Comparison of ENCODE assay signal across 13 cellular contexts in the genomic region with DNA sequence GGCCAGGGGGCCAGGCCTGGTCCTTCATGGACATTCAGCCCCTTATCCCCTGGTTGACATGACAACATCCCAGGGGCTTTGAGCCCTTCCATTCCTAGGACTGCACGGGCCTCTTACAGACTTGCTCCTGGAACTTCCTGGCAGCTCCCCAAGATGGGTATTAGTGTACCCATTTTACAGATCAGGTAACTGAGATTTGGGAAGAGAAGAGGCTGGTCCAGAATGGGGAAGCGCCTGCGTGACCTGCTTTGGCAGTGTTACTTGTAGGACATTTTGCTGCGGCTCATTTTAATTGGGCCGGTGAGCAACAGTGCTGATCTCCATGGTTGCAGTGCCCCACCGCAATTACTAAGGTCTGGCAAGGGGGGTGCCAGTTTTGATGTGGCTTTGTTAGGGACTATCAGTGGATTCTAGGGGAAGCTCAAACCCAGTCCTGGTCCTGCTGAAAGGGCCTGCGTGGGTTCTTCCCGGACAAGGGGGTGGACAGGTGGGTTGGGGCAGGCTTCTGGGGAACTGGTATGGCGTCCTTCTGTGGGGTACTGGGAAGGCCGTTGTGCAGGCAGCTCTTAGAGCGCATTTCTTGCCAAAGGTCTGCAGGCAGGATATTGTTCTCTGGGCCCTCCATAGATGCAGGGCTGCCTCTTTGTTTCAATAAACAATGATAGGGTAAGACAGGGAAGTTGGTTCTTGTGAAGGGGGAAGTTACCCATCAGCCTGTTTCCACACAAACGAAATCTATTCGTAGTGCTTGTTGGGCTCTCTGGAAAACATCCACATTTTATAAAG.
DNase-seq lines count a peak whose midpoint lies in the region; ATAC-seq, FAIRE-seq and TF ChIP-seq lines count a peak whose summit lies in the region.
"Had no signal": no experiment of that assay in that cellular context is flagged by ENCODE, and none has a peak within 500 bp of the region (broad histone marks: within the 10 kb centered on the region; RNA-seq: fewer than 3 reads in every experiment).

No MANE protein-coding gene starts in this region.

- ATAC-seq in Right ventricle myocardium superior (ENCODE audit: poor library complexity): no peak
- no peak for ATAC-seq in left ventricle myocardium superior
- no peak for ATAC-seq in naive thymus-derived CD8-positive, alpha-beta T cell

- H3K4me3 Mint-ChIP-seq in endodermal cell: no peak overlapping the region
- H3K4me3 Mint-ChIP-seq in naive thymus-derived CD8-positive, alpha-beta T cell: no peak overlapping the region
- H3K4me3 Mint-ChIP-seq: HFFc6 had no signal

- H3K36me3 ChIP-seq in endodermal cell (ENCODE audit: control insufficient read depth, insufficient read depth, low read length): no peaks in the 10 kb centered on the region
- H3K36me3 ChIP-seq in muscle layer of duodenum (ENCODE audit: control insufficient read depth in 1 of 2, insufficient read depth in 2 of 2, low read length in 2 of 2): peaks cover 0 to 1% of the 10 kb centered on the region in 2 donors
- H3K36me3 ChIP-seq in vagina: no peaks in the 10 kb centered on the region

- H3K36me3 Mint-ChIP-seq in endodermal cell (ENCODE audit: low read depth): no peaks in the 10 kb centered on the region
- peaks cover 0 to 17% (median 4%) of the 10 kb centered on the region in 3 donors for H3K36me3 Mint-ChIP-seq in naive thymus-derived CD8-positive, alpha-beta T cell

- TF ChIP-seq CTCF in endodermal cell (conservative IDR thresholded peaks at IDR 0.05): no peak
- no peak for TF ChIP-seq CTCF in vagina (IDR thresholded peaks at IDR 0.05)

- DNase-seq in Right ventricle myocardium superior (peak; percentile 35), left ventricle myocardium superior (no peak), endodermal cell (no peak), vagina (ENCODE audit: extremely low spot score in 2 of 2) (no peak), RCC 7860 (ENCODE audit: low spot score) (no peak), GOT3 (lab: John Stamatoyannopoulos, UW) (no peak)
- no peak for DNase-seq in naive thymus-derived CD8-positive, alpha-beta T cell
- DNase-seq: activated CD4-positive, CD25-positive, alpha-beta regulatory T cell; HFFc6; NCI-H1436 treated with DMSO at 0.1 percent for 48 hours; NCI-H526; testis had no signal

- intact Hi-C loops in Right ventricle myocardium superior (cut with DNase I) (no loop called here), left ventricle myocardium superior (cut with micrococcal nuclease) (no loop called here), vagina (cut with DNase I) (loop anchor here (10.0 kb wide), 1 partner anchor 120 kb away; no protein-coding TSS in a partner anchor)

- no peaks in the 10 kb centered on the region for H3K4me1 ChIP-seq in endodermal cell (ENCODE audit: control insufficient read depth, insufficient read depth, low read length)
- peaks cover 16 to 18% of the 10 kb centered on the region in 2 donors for H3K4me1 ChIP-seq in muscle layer of duodenum (ENCODE audit: control insufficient read depth in 1 of 2, insufficient read depth in 2 of 2, low read length in 2 of 2)
- H3K4me1 ChIP-seq in vagina: peaks cover 31% of the 10 kb centered on the region
- H3K4me1 ChIP-seq: testis had no signal

- WGBS in endodermal cell (ENCODE audit: insufficient coverage in 1 of 2, insufficient read length in 1 of 2), 2 experiments: 95 to 96% methylated on average over 7 to 13 of the region's 13 CpGs

- H3K9me3 Mint-ChIP-seq in endodermal cell: no peaks in the 10 kb centered on the region
- H3K9me3 Mint-ChIP-seq in naive thymus-derived CD8-positive, alpha-beta T cell: no peaks in the 10 kb centered on the region
- H3K9me3 Mint-ChIP-seq: HFFc6 had no signal

- H3K27me3 ChIP-seq in endodermal cell (ENCODE audit: control insufficient read depth, insufficient read depth, low read length, poor library complexity, severe bottlenecking) (no peaks in the 10 kb centered on the region), muscle layer of duodenum (ENCODE audit: low read depth, low read length) (no peaks in the 10 kb centered on the region), vagina (no peaks in the 10 kb centered on the region)
- H3K27me3 ChIP-seq: testis had no signal

- no peak overlapping the region for H3K27ac ChIP-seq in endodermal cell (ENCODE audit: low read depth, low read length)
- peak overlapping the region; percentile 37 for H3K27ac ChIP-seq in muscle layer of duodenum (ENCODE audit: low read length)
- H3K27ac ChIP-seq in vagina: peak overlapping the region; percentile 40

- H3K9ac ChIP-seq in endodermal cell (ENCODE audit: extremely low read depth, low read length, poor library complexity, severe bottlenecking): no peak overlapping the region

- no peak for TF ChIP-seq POLR2A in vagina (IDR thresholded peaks at IDR 0.05)

- H3K27ac Mint-ChIP-seq in endodermal cell: peak overlapping the region; percentile 52
- H3K27ac Mint-ChIP-seq in naive thymus-derived CD8-positive, alpha-beta T cell: peak overlapping the region in 5 of 10 donors; percentile 7 to 84 (median 32)

- peaks cover 5% of the 10 kb centered on the region for H3K4me1 Mint-ChIP-seq in endodermal cell
- peaks cover 0 to 34% (median 3%) of the 10 kb centered on the region in 4 donors for H3K4me1 Mint-ChIP-seq in naive thymus-derived CD8-positive, alpha-beta T cell

- FAIRE-seq in RCC 7860 (lab: Jason Lieb, UNC): no peak

- H3K9me3 ChIP-seq in endodermal cell (ENCODE audit: control insufficient read depth, low read length): no peaks in the 10 kb centered on the region
- no peaks in the 10 kb centered on the region for H3K9me3 ChIP-seq in muscle layer of duodenum (ENCODE audit: control insufficient read depth in 1 of 2, low read length in 2 of 2)
- H3K9me3 ChIP-seq in vagina: no peaks in the 10 kb centered on the region
- H3K9me3 ChIP-seq: testis had no signal

- POLR2A ChIA-PET in naive thymus-derived CD8-positive, alpha-beta T cell (lab: Charles Lee): no interaction called here

- H3K27me3 Mint-ChIP-seq in endodermal cell (ENCODE audit: insufficient read depth): no peaks in the 10 kb centered on the region
- H3K27me3 Mint-ChIP-seq in naive thymus-derived CD8-positive, alpha-beta T cell: no peaks in the 10 kb centered on the region

- H3K4me3 ChIP-seq in endodermal cell (ENCODE audit: low read length) (no peak overlapping the region), muscle layer of duodenum (ENCODE audit: low read depth in 1 of 2, low read length in 2 of 2) (no peak overlapping the region), vagina (no peak overlapping the region)
- H3K4me3 ChIP-seq: testis had no signal
